Comparison of ENCODE assay signal across 15 cellular contexts in genomic region chr7:100433276-100433591, GRCh38. TPM values are rescaled to one million over a fixed set of nuclear protein-coding genes. Genes with fewer than 3 reads are reported as not detected.
DNase-seq lines count a peak whose midpoint lies in the region; ATAC-seq and TF ChIP-seq lines count a peak whose summit lies in the region.
"Had no signal": no experiment of that assay in that cellular context is flagged by ENCODE, and none has a peak within 500 bp of the region (broad histone marks: within the 10 kb centered on the region; RNA-seq: fewer than 3 reads in every experiment).

No MANE protein-coding gene starts in this region.

- TF ChIP-seq CTCF in CD8-positive, alpha-beta T cell (IDR thresholded peaks at IDR 0.05) = no peak
- TF ChIP-seq CTCF in HFFc6 (IDR thresholded peaks at IDR 0.05) (no peak), osteocyte (IDR thresholded peaks at IDR 0.05) (no peak)

- no peak overlapping the region for H3K4me3 Mint-ChIP-seq in CD8-positive, alpha-beta T cell
- no peak overlapping the region for H3K4me3 Mint-ChIP-seq in HFFc6
- H3K4me3 Mint-ChIP-seq in activated naive CD8-positive, alpha-beta T cell = peak overlapping the region; percentile 93
- no peak overlapping the region for H3K4me3 Mint-ChIP-seq in osteocyte (ENCODE audit: unreplicated experiment)

- CTCF ChIA-PET in CD8-positive, alpha-beta T cell (lab: Charles Lee) = interaction anchor here (0.7 to 1.9 kb wide), 2 partner anchors 36 to 49 kb away, joined by 3 to 8 read pairs; no protein-coding TSS in a partner anchor

- H3K4me1 ChIP-seq in CD8-positive, alpha-beta T cell (ENCODE audit: insufficient read depth, low read length) = peaks cover 42% of the 10 kb centered on the region

- H3K27me3 ChIP-seq in CD8-positive, alpha-beta T cell (ENCODE audit: insufficient read depth, low read length) = no peaks in the 10 kb centered on the region
- H3K27me3 ChIP-seq: adrenal gland, suprapubic skin had no signal

- intact Hi-C loops in CD8-positive, alpha-beta T cell (cut with DNase I, micrococcal nuclease) = loop anchor here (5.0 to 10.0 kb wide), 5 partner anchors 308 to 878 kb away; partner anchors contain the start of genes FAM200A (in 1 of the 2), MBLAC1 (in 1 of the 2), SLC12A9 (in 1 of the 2) and SRRT (in 1 of the 2)
- intact Hi-C loops in left colon (cut with DNase I, micrococcal nuclease) = no loop called here

- no peak for ATAC-seq in CD8-positive, alpha-beta T cell
- ATAC-seq in left colon (no peak), HG03280 (IDR thresholded peaks at IDR 0.05; ENCODE audit: unreplicated experiment) (no peak)
- ATAC-seq: mucosa of descending colon had no signal

- H3K27ac Mint-ChIP-seq in CD8-positive, alpha-beta T cell = peak overlapping the region; percentile 18
- H3K27ac Mint-ChIP-seq in HFFc6 (peak overlapping the region; percentile 42; the same call in 1 of the 2 replicates), osteocyte (ENCODE audit: unreplicated experiment) (peak overlapping the region; percentile 18)
- H3K27ac Mint-ChIP-seq in activated naive CD8-positive, alpha-beta T cell = peak overlapping the region; percentile 92

- peaks cover 60% of the 10 kb centered on the region for H3K36me3 Mint-ChIP-seq in CD8-positive, alpha-beta T cell
- H3K36me3 Mint-ChIP-seq in HFFc6 (ENCODE audit: low read depth) (peaks cover 31% of the 10 kb centered on the region), osteocyte (ENCODE audit: unreplicated experiment) (peaks cover 27% of the 10 kb centered on the region)
- H3K36me3 Mint-ChIP-seq in activated naive CD8-positive, alpha-beta T cell = peaks cover 8% of the 10 kb centered on the region

- DNase-seq in CD8-positive, alpha-beta T cell = no peak
- DNase-seq in HFFc6 (no peak), osteocyte (ENCODE audit: extremely low spot score, unreplicated experiment) (no peak), left colon (no peak), H4 (ENCODE audit: low spot score) (no peak)
- DNase-seq: activated CD4-positive, alpha-beta T cell treated with anti-CD3 and anti-CD28 coated beads, Interleukin-2, amount 50 U/mL, for 4 hours; adrenal gland; Calu3; dermis blood vessel endothelial cell had no signal

- peaks cover 13% of the 10 kb centered on the region for H3K36me3 ChIP-seq in CD8-positive, alpha-beta T cell (ENCODE audit: insufficient read depth, low read length)

- POLR2A ChIA-PET in CD8-positive, alpha-beta T cell (lab: Charles Lee) = interaction anchor here (1.5 kb wide), 1 partner anchor 514 kb away, joined by 3 read pairs; the partner anchor contains the start of gene TRIM4

- no peaks in the 10 kb centered on the region for H3K9me3 Mint-ChIP-seq in CD8-positive, alpha-beta T cell
- H3K9me3 Mint-ChIP-seq in HFFc6 = peaks cover 10% of the 10 kb centered on the region
- no peaks in the 10 kb centered on the region for H3K9me3 Mint-ChIP-seq in activated naive CD8-positive, alpha-beta T cell (ENCODE audit: low read depth)
- H3K9me3 Mint-ChIP-seq in osteocyte (ENCODE audit: unreplicated experiment) = no peaks in the 10 kb centered on the region

- no peak overlapping the region for H3K4me3 ChIP-seq in CD8-positive, alpha-beta T cell (ENCODE audit: low read depth, low read length)
- H3K4me3 ChIP-seq: adrenal gland, mucosa of descending colon, suprapubic skin had no signal

- H3K27me3 Mint-ChIP-seq in CD8-positive, alpha-beta T cell (ENCODE audit: low read depth) = no peaks in the 10 kb centered on the region
- H3K27me3 Mint-ChIP-seq in HFFc6 (ENCODE audit: insufficient read depth) (peaks cover 30% of the 10 kb centered on the region), osteocyte (ENCODE audit: unreplicated experiment) (no peaks in the 10 kb centered on the region)
- no peaks in the 10 kb centered on the region for H3K27me3 Mint-ChIP-seq in activated naive CD8-positive, alpha-beta T cell

- peaks cover 57% of the 10 kb centered on the region for H3K4me1 Mint-ChIP-seq in CD8-positive, alpha-beta T cell (ENCODE audit: low read depth)
- H3K4me1 Mint-ChIP-seq in HFFc6 (ENCODE audit: low read depth) (peaks cover 41% of the 10 kb centered on the region), osteocyte (ENCODE audit: unreplicated experiment) (peaks cover 43% of the 10 kb centered on the region)
- H3K4me1 Mint-ChIP-seq in activated naive CD8-positive, alpha-beta T cell (ENCODE audit: low read depth) = peaks cover 43% of the 10 kb centered on the region

- H3K27ac ChIP-seq in CD8-positive, alpha-beta T cell (ENCODE audit: low read depth, low read length) = no peak overlapping the region
- H3K27ac ChIP-seq: HL-60, suprapubic skin had no signal

- H3K9me3 ChIP-seq in CD8-positive, alpha-beta T cell (ENCODE audit: low read length) = no peaks in the 10 kb centered on the region
- H3K9me3 ChIP-seq: adrenal gland, mucosa of descending colon, suprapubic skin had no signal

RNA-seq across cellular contexts. Expression of gene PPP1R35, which starts 3.1 kb away (rescaled TPM):
- 10 to 100 TPM; 29.4 to 33.5 TPM for total RNA-seq in CD8-positive, alpha-beta T cell
- total RNA-seq in HFFc6 (2021; fragmentation: NEBNext Ultra II Directional; extraction: Animal tissue kit (Norgen Biotek cat#: 25700)) = 10 to 100 TPM; 22.9 to 33.6 (median 26.5) TPM
- total RNA-seq in osteocyte (22.8 and 32.1 TPM in 2 replicates), left colon (10 to 100 TPM; 32.6 to 35.3 TPM)
- 22.6 and 31.5 TPM in 2 replicates for total RNA-seq in H4 (2014; rRNA removed; shearing (Covaris generic))

RNA-seq across cellular contexts. Expression of gene MEPCE, which starts 3.6 kb away (rescaled TPM):
- total RNA-seq in CD8-positive, alpha-beta T cell = 10 to 100 TPM; 69.3 to 73.3 TPM
- 10 to 100 TPM; 38.7 to 42.9 (median 41.2) TPM for total RNA-seq in HFFc6 (2021; fragmentation: NEBNext Ultra II Directional; extraction: Animal tissue kit (Norgen Biotek cat#: 25700))
- 50.0 and 50.1 TPM in 2 replicates for total RNA-seq in osteocyte
- total RNA-seq in left colon = 10 to 100 TPM; 27.4 to 30.2 TPM
- total RNA-seq in H4 (2014; rRNA removed; shearing (Covaris generic)) = 25.8 and 28.5 TPM in 2 replicates

RNA-seq across cellular contexts. Expression of gene ZCWPW1, which starts 4.7 kb away (rescaled TPM):
- total RNA-seq in CD8-positive, alpha-beta T cell = 1 to 10 TPM; 5.0 to 5.7 TPM
- total RNA-seq in HFFc6 (2021; fragmentation: NEBNext Ultra II Directional; extraction: Animal tissue kit (Norgen Biotek cat#: 25700)) = 1 to 10 TPM in 4 of 6 experiments, under 1 TPM in 2; 0.55 to 1.7 (median 1.2) TPM
- 4.4 and 5.0 TPM in 2 replicates for total RNA-seq in osteocyte
- total RNA-seq in left colon = 1 to 10 TPM; 1.2 to 1.6 TPM
- total RNA-seq in H4 (2014; rRNA removed; shearing (Covaris generic)) = 1.9 and 2.2 TPM in 2 replicates

RNA-seq across cellular contexts. Expression of gene SPACDR, which starts 30.8 kb away (rescaled TPM):
- under 1 TPM in 1 of 2 experiments, not detected in 1; 0.94 TPM for total RNA-seq in CD8-positive, alpha-beta T cell
- total RNA-seq in HFFc6 (2021; fragmentation: NEBNext Ultra II Directional; extraction: Animal tissue kit (Norgen Biotek cat#: 25700)) = 1 to 10 TPM in 3 of 6 experiments, under 1 TPM in 3; 0.66 to 1.6 (median 1.0) TPM
- 0.46 TPM in 1 of 2 replicates, not detected in the other for total RNA-seq in osteocyte
- total RNA-seq in left colon = under 1 TPM; 0.31 to 0.39 TPM
- total RNA-seq in H4 (2014; rRNA removed; shearing (Covaris generic)) = 0.84 and 1.0 TPM in 2 replicates
- total RNA-seq: fibroblast of villous mesenchyme had no signal

RNA-seq across cellular contexts. Expression of gene TSC22D4, which starts 45.8 kb away (rescaled TPM):
- total RNA-seq in CD8-positive, alpha-beta T cell = 10 to 100 TPM; 30.7 to 32.3 TPM
- 10 to 100 TPM; 50.6 to 54.5 (median 51.7) TPM for total RNA-seq in HFFc6 (2021; fragmentation: NEBNext Ultra II Directional; extraction: Animal tissue kit (Norgen Biotek cat#: 25700))
- total RNA-seq in osteocyte (46.8 and 46.9 TPM in 2 replicates), left colon (10 to 100 TPM; 45.9 to 57.2 TPM)
- total RNA-seq in H4 (2014; rRNA removed; shearing (Covaris generic)) = 19.4 and 28.2 TPM in 2 replicates

Comparison
In these comparisons a context has a peak if more than half of its experiments do, and no peak if none do; other contexts are left out.
1. H3K27ac Mint-ChIP-seq: peak in every context shown above with its lines; median percentile 92 in activated naive CD8-positive, alpha-beta T cell; 42 in HFFc6; 18 in CD8-positive, alpha-beta T cell; 18 in osteocyte.
2. intact Hi-C loops: an anchor here in CD8-positive, alpha-beta T cell (5.0 to 10.0 kb wide); none called in left colon.